1 cellular context compared by ENCODE assay signal in the genomic region with DNA sequence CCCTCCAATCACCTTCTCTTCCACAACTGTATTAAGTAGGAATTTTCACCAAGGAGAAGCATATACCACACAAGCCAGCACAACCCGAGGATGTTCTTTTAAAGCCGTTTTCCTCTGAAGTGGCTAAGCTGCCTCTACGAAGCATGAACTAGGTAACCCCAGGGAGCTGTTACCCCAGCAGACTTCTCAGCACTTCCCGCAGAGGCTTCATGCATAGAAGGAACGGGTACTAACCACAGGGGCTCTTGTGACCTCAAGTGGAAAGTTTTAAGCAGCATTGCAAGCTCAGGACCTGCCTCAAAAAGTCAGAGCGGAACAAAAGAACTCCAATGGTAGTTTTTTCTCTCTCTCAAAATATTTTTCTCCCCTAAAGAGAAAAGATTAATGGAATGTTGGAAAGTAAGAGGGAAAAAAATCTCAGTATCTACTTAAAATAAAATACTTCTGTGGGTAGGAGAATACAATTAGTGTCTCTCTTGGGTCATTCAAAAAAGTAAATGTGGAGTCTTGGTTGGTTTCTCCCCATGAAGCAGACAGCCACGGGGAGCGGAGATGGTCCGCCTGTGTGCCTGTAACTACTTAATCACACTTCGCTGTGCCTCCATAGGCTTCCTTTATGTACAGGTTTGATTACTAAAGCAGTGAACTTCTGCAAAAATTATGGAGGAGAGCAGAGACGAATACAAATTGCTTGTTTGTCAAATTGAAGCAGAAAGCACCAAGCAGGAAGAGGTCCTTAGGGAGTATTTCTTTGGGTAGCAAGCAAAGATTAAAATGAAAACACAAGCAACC.
TF ChIP-seq lines count a peak whose summit lies in the region.

No MANE protein-coding gene starts in this region.

TF ChIP-seq in HepG2, 621 proteins besides CTCF, POLR2A, EP300 and RAD21:
- TF ChIP-seq TCF7 (IDR thresholded peaks at IDR 0.05; ENCODE audit: low read depth) (no peak), FOXO1 (CRISPR knock-in tag; IDR thresholded peaks at IDR 0.05) (no peak), ZNF839 (CRISPR knock-in tag; IDR thresholded peaks at IDR 0.05; ENCODE audit: borderline replicate concordance) (no peak)
- TF ChIP-seq, protein P1, sequence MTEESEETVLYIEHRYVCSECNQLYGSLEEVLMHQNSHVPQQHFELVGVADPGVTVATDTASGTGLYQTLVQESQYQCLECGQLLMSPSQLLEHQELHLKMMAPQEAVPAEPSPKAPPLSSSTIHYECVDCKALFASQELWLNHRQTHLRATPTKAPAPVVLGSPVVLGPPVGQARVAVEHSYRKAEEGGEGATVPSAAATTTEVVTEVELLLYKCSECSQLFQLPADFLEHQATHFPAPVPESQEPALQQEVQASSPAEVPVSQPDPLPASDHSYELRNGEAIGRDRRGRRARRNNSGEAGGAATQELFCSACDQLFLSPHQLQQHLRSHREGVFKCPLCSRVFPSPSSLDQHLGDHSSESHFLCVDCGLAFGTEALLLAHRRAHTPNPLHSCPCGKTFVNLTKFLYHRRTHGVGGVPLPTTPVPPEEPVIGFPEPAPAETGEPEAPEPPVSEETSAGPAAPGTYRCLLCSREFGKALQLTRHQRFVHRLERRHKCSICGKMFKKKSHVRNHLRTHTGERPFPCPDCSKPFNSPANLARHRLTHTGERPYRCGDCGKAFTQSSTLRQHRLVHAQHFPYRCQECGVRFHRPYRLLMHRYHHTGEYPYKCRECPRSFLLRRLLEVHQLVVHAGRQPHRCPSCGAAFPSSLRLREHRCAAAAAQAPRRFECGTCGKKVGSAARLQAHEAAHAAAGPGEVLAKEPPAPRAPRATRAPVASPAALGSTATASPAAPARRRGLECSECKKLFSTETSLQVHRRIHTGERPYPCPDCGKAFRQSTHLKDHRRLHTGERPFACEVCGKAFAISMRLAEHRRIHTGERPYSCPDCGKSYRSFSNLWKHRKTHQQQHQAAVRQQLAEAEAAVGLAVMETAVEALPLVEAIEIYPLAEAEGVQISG (CRISPR knock-in tag; IDR thresholded peaks at IDR 0.05): no peak
- TF ChIP-seq, protein P2, sequence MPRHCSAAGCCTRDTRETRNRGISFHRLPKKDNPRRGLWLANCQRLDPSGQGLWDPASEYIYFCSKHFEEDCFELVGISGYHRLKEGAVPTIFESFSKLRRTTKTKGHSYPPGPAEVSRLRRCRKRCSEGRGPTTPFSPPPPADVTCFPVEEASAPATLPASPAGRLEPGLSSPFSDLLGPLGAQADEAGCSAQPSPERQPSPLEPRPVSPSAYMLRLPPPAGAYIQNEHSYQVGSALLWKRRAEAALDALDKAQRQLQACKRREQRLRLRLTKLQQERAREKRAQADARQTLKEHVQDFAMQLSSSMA (CRISPR knock-in tag; IDR thresholded peaks at IDR 0.05): no peak
